1 cellular context compared by ENCODE assay signal in the genomic region with DNA sequence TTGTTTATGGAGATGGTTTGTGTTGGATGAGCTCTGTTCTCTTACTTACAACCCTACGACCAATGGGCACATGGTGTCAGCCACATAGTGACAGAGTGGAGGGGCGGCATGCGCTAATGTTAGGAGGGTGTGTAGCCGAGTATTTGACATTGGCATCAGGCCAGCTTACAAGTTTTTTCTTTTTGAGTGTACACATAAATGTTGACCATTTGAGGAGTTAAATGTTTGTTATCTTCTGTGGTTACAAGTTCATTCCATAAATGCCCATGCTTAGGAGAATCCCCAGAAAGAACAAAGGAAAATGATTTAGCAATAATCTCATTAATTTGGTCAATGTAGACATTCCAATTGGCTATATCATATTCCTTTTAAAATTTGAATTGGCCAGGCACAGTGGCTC.
TF ChIP-seq lines count a peak whose summit lies in the region.

No MANE protein-coding gene starts in this region.

TF ChIP-seq in HepG2, 621 proteins besides CTCF, POLR2A, EP300 and RAD21 (continued from another document):
- TF ChIP-seq, protein P1, sequence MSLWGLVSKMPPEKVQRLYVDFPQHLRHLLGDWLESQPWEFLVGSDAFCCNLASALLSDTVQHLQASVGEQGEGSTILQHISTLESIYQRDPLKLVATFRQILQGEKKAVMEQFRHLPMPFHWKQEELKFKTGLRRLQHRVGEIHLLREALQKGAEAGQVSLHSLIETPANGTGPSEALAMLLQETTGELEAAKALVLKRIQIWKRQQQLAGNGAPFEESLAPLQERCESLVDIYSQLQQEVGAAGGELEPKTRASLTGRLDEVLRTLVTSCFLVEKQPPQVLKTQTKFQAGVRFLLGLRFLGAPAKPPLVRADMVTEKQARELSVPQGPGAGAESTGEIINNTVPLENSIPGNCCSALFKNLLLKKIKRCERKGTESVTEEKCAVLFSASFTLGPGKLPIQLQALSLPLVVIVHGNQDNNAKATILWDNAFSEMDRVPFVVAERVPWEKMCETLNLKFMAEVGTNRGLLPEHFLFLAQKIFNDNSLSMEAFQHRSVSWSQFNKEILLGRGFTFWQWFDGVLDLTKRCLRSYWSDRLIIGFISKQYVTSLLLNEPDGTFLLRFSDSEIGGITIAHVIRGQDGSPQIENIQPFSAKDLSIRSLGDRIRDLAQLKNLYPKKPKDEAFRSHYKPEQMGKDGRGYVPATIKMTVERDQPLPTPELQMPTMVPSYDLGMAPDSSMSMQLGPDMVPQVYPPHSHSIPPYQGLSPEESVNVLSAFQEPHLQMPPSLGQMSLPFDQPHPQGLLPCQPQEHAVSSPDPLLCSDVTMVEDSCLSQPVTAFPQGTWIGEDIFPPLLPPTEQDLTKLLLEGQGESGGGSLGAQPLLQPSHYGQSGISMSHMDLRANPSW (CRISPR knock-in tag; IDR thresholded peaks at IDR 0.05; ENCODE audit: borderline replicate concordance): no peak
- TF ChIP-seq, protein P2, sequence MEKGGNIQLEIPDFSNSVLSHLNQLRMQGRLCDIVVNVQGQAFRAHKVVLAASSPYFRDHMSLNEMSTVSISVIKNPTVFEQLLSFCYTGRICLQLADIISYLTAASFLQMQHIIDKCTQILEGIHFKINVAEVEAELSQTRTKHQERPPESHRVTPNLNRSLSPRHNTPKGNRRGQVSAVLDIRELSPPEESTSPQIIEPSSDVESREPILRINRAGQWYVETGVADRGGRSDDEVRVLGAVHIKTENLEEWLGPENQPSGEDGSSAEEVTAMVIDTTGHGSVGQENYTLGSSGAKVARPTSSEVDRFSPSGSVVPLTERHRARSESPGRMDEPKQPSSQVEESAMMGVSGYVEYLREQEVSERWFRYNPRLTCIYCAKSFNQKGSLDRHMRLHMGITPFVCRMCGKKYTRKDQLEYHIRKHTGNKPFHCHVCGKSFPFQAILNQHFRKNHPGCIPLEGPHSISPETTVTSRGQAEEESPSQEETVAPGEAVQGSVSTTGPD (CRISPR knock-in tag; IDR thresholded peaks at IDR 0.05): no peak
- no peak for TF ChIP-seq PHF21A (CRISPR knock-in tag; IDR thresholded peaks at IDR 0.05)
- TF ChIP-seq ZSCAN20 (CRISPR knock-in tag; IDR thresholded peaks at IDR 0.05; ENCODE audit: borderline replicate concordance): no peak
- TF ChIP-seq SOX5 (CRISPR knock-in tag; IDR thresholded peaks at IDR 0.05; ENCODE audit: borderline replicate concordance): peak; percentile 30; the same call in 1 of the 2 replicates
- TF ChIP-seq, protein P3, sequence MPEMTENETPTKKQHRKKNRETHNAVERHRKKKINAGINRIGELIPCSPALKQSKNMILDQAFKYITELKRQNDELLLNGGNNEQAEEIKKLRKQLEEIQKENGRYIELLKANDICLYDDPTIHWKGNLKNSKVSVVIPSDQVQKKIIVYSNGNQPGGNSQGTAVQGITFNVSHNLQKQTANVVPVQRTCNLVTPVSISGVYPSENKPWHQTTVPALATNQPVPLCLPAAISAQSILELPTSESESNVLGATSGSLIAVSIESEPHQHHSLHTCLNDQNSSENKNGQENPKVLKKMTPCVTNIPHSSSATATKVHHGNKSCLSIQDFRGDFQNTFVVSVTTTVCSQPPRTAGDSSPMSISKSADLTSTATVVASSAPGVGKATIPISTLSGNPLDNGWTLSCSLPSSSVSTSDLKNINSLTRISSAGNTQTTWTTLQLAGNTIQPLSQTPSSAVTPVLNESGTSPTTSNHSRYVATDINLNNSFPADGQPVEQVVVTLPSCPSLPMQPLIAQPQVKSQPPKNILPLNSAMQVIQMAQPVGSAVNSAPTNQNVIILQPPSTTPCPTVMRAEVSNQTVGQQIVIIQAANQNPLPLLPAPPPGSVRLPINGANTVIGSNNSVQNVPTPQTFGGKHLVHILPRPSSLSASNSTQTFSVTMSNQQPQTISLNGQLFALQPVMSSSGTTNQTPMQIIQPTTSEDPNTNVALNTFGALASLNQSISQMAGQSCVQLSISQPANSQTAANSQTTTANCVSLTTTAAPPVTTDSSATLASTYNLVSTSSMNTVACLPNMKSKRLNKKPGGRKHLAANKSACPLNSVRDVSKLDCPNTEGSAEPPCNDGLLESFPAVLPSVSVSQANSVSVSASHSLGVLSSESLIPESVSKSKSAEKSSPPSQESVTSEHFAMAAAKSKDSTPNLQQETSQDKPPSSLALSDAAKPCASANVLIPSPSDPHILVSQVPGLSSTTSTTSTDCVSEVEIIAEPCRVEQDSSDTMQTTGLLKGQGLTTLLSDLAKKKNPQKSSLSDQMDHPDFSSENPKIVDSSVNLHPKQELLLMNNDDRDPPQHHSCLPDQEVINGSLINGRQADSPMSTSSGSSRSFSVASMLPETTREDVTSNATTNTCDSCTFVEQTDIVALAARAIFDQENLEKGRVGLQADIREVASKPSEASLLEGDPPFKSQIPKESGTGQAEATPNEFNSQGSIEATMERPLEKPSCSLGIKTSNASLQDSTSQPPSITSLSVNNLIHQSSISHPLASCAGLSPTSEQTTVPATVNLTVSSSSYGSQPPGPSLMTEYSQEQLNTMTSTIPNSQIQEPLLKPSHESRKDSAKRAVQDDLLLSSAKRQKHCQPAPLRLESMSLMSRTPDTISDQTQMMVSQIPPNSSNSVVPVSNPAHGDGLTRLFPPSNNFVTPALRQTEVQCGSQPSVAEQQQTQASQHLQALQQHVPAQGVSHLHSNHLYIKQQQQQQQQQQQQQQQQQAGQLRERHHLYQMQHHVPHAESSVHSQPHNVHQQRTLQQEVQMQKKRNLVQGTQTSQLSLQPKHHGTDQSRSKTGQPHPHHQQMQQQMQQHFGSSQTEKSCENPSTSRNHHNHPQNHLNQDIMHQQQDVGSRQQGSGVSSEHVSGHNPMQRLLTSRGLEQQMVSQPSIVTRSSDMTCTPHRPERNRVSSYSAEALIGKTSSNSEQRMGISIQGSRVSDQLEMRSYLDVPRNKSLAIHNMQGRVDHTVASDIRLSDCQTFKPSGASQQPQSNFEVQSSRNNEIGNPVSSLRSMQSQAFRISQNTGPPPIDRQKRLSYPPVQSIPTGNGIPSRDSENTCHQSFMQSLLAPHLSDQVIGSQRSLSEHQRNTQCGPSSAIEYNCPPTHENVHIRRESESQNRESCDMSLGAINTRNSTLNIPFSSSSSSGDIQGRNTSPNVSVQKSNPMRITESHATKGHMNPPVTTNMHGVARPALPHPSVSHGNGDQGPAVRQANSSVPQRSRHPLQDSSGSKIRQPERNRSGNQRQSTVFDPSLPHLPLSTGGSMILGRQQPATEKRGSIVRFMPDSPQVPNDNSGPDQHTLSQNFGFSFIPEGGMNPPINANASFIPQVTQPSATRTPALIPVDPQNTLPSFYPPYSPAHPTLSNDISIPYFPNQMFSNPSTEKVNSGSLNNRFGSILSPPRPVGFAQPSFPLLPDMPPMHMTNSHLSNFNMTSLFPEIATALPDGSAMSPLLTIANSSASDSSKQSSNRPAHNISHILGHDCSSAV (CRISPR knock-in tag; IDR thresholded peaks at IDR 0.05; ENCODE audit: borderline replicate concordance): no peak
- TF ChIP-seq, protein P4, sequence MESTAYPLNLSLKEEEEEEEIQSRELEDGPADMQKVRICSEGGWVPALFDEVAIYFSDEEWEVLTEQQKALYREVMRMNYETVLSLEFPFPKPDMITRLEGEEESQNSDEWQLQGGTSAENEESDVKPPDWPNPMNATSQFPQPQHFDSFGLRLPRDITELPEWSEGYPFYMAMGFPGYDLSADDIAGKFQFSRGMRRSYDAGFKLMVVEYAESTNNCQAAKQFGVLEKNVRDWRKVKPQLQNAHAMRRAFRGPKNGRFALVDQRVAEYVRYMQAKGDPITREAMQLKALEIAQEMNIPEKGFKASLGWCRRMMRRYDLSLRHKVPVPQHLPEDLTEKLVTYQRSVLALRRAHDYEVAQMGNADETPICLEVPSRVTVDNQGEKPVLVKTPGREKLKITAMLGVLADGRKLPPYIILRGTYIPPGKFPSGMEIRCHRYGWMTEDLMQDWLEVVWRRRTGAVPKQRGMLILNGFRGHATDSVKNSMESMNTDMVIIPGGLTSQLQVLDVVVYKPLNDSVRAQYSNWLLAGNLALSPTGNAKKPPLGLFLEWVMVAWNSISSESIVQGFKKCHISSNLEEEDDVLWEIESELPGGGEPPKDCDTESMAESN (CRISPR knock-in tag; conservative IDR thresholded peaks at IDR 0.05): no peak
- no peak for TF ChIP-seq ZSCAN21 (CRISPR knock-in tag; IDR thresholded peaks at IDR 0.05; ENCODE audit: borderline replicate concordance)
- no peak for TF ChIP-seq BRCA1 (CRISPR knock-in tag; IDR thresholded peaks at IDR 0.05)
- no peak for TF ChIP-seq NFYB (CRISPR knock-in tag; IDR thresholded peaks at IDR 0.05)
- no peak for TF ChIP-seq AKAP8 (CRISPR knock-in tag; IDR thresholded peaks at IDR 0.05)
- TF ChIP-seq, protein P5, sequence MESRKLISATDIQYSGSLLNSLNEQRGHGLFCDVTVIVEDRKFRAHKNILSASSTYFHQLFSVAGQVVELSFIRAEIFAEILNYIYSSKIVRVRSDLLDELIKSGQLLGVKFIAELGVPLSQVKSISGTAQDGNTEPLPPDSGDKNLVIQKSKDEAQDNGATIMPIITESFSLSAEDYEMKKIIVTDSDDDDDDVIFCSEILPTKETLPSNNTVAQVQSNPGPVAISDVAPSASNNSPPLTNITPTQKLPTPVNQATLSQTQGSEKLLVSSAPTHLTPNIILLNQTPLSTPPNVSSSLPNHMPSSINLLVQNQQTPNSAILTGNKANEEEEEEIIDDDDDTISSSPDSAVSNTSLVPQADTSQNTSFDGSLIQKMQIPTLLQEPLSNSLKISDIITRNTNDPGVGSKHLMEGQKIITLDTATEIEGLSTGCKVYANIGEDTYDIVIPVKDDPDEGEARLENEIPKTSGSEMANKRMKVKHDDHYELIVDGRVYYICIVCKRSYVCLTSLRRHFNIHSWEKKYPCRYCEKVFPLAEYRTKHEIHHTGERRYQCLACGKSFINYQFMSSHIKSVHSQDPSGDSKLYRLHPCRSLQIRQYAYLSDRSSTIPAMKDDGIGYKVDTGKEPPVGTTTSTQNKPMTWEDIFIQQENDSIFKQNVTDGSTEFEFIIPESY (CRISPR knock-in tag; IDR thresholded peaks at IDR 0.05): peak; percentile 72; the same call in 1 of the 2 replicates
- TF ChIP-seq, protein P6, sequence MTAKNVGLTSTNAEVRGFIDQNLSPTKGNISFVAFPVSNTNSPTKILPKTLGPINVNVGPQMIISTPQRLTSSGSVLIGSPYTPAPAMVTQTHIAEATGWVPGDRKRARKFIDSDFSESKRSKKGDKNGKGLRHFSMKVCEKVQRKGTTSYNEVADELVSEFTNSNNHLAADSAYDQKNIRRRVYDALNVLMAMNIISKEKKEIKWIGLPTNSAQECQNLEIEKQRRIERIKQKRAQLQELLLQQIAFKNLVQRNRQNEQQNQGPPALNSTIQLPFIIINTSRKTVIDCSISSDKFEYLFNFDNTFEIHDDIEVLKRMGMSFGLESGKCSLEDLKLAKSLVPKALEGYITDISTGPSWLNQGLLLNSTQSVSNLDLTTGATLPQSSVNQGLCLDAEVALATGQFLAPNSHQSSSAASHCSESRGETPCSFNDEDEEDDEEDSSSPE (CRISPR knock-in tag; IDR thresholded peaks at IDR 0.05): no peak
- TF ChIP-seq ZNF234 (CRISPR knock-in tag; conservative IDR thresholded peaks at IDR 0.05): no peak
- TF ChIP-seq, protein P7, sequence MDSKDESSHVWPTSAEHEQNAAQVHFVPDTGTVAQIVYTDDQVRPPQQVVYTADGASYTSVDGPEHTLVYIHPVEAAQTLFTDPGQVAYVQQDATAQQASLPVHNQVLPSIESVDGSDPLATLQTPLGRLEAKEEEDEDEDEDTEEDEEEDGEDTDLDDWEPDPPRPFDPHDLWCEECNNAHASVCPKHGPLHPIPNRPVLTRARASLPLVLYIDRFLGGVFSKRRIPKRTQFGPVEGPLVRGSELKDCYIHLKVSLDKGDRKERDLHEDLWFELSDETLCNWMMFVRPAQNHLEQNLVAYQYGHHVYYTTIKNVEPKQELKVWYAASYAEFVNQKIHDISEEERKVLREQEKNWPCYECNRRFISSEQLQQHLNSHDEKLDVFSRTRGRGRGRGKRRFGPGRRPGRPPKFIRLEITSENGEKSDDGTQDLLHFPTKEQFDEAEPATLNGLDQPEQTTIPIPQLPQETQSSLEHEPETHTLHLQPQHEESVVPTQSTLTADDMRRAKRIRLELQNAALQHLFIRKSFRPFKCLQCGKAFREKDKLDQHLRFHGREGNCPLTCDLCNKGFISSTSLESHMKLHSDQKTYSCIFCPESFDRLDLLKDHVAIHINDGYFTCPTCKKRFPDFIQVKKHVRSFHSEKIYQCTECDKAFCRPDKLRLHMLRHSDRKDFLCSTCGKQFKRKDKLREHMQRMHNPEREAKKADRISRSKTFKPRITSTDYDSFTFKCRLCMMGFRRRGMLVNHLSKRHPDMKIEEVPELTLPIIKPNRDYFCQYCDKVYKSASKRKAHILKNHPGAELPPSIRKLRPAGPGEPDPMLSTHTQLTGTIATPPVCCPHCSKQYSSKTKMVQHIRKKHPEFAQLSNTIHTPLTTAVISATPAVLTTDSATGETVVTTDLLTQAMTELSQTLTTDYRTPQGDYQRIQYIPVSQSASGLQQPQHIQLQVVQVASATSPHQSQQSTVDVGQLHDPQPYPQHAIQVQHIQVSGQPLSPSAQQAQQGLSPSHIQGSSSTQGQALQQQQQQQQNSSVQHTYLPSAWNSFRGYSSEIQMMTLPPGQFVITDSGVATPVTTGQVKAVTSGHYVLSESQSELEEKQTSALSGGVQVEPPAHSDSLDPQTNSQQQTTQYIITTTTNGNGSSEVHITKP (CRISPR knock-in tag; IDR thresholded peaks at IDR 0.05; ENCODE audit: low read depth): no peak
- TF ChIP-seq FIP1L1 (IDR thresholded peaks at IDR 0.05; ENCODE audit: borderline replicate concordance, insufficient read depth, low read depth, low read length): no peak
- TF ChIP-seq NFRKB (IDR thresholded peaks at IDR 0.05): no peak
- no peak for TF ChIP-seq FOXA3 (CRISPR knock-in tag; IDR thresholded peaks at IDR 0.05)
- TF ChIP-seq AHR (CRISPR knock-in tag; IDR thresholded peaks at IDR 0.05): no peak
- TF ChIP-seq BCL6 (CRISPR knock-in tag; IDR thresholded peaks at IDR 0.05): no peak
- TF ChIP-seq ZNF354B (CRISPR knock-in tag; IDR thresholded peaks at IDR 0.05): no peak
